In the genomic region with DNA sequence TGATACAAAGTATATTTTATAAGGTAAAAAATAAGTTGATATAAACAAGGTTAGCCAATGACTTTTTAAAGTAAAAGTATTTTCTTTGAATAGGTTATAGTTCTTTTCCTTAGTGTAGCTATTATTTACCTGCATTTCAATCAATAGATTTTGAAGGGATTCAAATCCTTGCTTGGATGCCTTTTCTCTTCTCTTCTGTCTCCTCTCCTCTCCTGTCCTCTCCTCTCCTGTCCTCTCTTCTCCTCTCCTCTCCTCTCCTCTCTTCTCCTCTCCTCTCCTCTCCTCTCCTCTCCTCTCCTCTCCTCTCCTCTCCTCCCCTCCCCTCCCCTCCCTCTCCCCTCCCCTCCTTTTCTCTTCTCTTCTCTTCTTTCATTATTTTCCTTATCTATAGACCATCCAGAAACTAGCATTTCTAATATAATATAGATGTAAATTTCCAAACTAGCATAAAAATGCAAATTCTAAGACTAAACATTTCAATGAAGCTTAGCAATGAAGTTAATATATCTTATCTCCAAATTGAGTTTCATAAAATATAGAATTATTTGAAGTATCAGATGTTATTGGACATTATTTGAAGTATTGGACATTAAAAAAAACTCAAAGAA, we compare ENCODE assay signal across 36 cellular contexts.
"Had no signal": no experiment of that assay in that cellular context is flagged by ENCODE, and none has a peak within 500 bp of the region (broad histone marks: within the 10 kb centered on the region; RNA-seq: fewer than 3 reads in every experiment).

No MANE protein-coding gene starts in this region.

- FAIRE-seq: astrocyte, TTC549 had no signal

- H3K4me3 Mint-ChIP-seq: activated B cell treated with CpG ODN at 0.5 μM for 24 hours; activated CD4-positive, alpha-beta memory T cell treated with anti-CD3 and anti-CD28 coated beads for 36 hours; activated CD4-positive, alpha-beta T cell treated with anti-CD3 and anti-CD28 coated beads, Interleukin-2, amount 10 ng/mL, durations not matched to agents 24 days and 14 days; activated CD8-positive, alpha-beta T cell treated with anti-CD3 and anti-CD28 coated beads for 36 hours; activated naive CD4-positive, alpha-beta T cell treated with anti-CD3 and anti-CD28 coated beads for 36 hours; activated naive CD8-positive, alpha-beta T cell treated with anti-CD3 and anti-CD28 coated beads for 36 hours; activated T-helper 1 cell treated with anti-CD3 and anti-CD28 coated beads, Interleukin-12 subunit alpha, Interleukin-12 subunit beta, Interleukin-2, Interleukin-4 antibody, amounts not matched to agents 30 ng/mL and 10 ng/mL and 1 ng/mL, durations not matched to agents 14 hours and 24 hours and 36 hours; activated T-helper 17 cell treated with anti-CD3 and anti-CD28 coated beads, Interleukin-2, amount 50 U/mL, for 72 hours; T-helper 1 cell treated with Interleukin-12 subunit alpha and Interleukin-12 subunit beta and Interleukin-4 antibody, amounts not matched to agents 30 μg/mL and 1 μg/mL, for 36 hours; T-helper 2 cell treated with Interferon-gamma antibody and Interleukin-4, amounts not matched to agents 5 μg/mL and 100 μg/mL, for 36 hours had no signal

- H3K27me3 ChIP-seq: adrenal gland, body of pancreas, brain microvascular endothelial cell, breast epithelium had no signal

- H3K27ac ChIP-seq: adrenal gland, body of pancreas, brain microvascular endothelial cell, breast epithelium, VCaP had no signal

- H3K27me3 Mint-ChIP-seq: activated CD4-positive, alpha-beta memory T cell treated with anti-CD3 and anti-CD28 coated beads for 36 hours; activated CD4-positive, alpha-beta T cell treated with anti-CD3 and anti-CD28 coated beads, Interleukin-2, amount 10 ng/mL, durations not matched to agents 24 days and 14 days; activated CD8-positive, alpha-beta T cell treated with anti-CD3 and anti-CD28 coated beads for 36 hours; activated naive CD8-positive, alpha-beta T cell treated with anti-CD3 and anti-CD28 coated beads for 36 hours; activated T-helper 17 cell treated with anti-CD3 and anti-CD28 coated beads, Interleukin-2, amount 50 U/mL, for 72 hours had no signal

- H3K36me3 Mint-ChIP-seq: activated CD4-positive, alpha-beta memory T cell treated with anti-CD3 and anti-CD28 coated beads for 36 hours had no signal

- DNase-seq: activated B cell treated with CpG ODN at 0.5 μM for 24 hours; activated CD4-positive, alpha-beta memory T cell treated with anti-CD3 and anti-CD28 coated beads for 36 hours; activated CD4-positive, alpha-beta T cell treated with anti-CD3 and anti-CD28 coated beads for 4 hours; activated CD4-positive, alpha-beta T cell treated with anti-CD3 and anti-CD28 coated beads, Interleukin-2, amount 10 ng/mL, durations not matched to agents 24 days and 14 days; activated CD4-positive, alpha-beta T cell treated with anti-CD3 and anti-CD28 coated beads, Interleukin-2, amount 50 U/mL, for 1 hour; activated CD4-positive, alpha-beta T cell treated with anti-CD3 and anti-CD28 coated beads, Interleukin-2, amount 50 U/mL, for 4 hours; activated CD4-positive, CD25-positive, alpha-beta regulatory T cell treated with anti-CD3 and anti-CD28 coated beads, Interleukin-2, amount 50 U/mL, for 72 hours; activated CD8-positive, alpha-beta memory T cell treated with anti-CD3 and anti-CD28 coated beads, Interleukin-2, amount 50 U/mL, for 4 hours; activated CD8-positive, alpha-beta T cell treated with anti-CD3 and anti-CD28 coated beads for 36 hours; activated effector memory CD4-positive, alpha-beta T cell treated with anti-CD3 and anti-CD28 coated beads, Interleukin-2, amount 50 U/mL, for 16 hours; activated gamma-delta T cell treated with Interleukin-2 at 50 U/mL for 16 hours; activated naive CD4-positive, alpha-beta T cell; activated naive CD4-positive, alpha-beta T cell treated with anti-CD3 and anti-CD28 coated beads for 36 hours; activated naive CD4-positive, alpha-beta T cell treated with anti-CD3 and anti-CD28 coated beads, Interleukin-2, amount 50 U/mL, for 16 hours; activated naive CD8-positive, alpha-beta T cell treated with anti-CD3 and anti-CD28 coated beads for 36 hours; activated T-cell treated with anti-CD3 and anti-CD28 coated beads for 4 hours; activated T-cell treated with anti-CD3 and anti-CD28 coated beads, Interleukin-2, amount 50 U/mL, for 1 hour; activated T-cell treated with anti-CD3 and anti-CD28 coated beads, Interleukin-2, amount 50 U/mL, for 48 hours; adrenal gland; amniotic stem cell; aorta; body of pancreas; brain microvascular endothelial cell; central memory CD4-positive, alpha-beta T cell; T-helper 1 cell; T-helper 2 cell; T-helper 9 cell had no signal

- H3K9me3 ChIP-seq: adrenal gland, body of pancreas, breast epithelium had no signal

- H3K9me3 Mint-ChIP-seq: activated B cell treated with CpG ODN at 0.5 μM for 24 hours; activated CD4-positive, alpha-beta memory T cell treated with anti-CD3 and anti-CD28 coated beads for 36 hours; activated CD8-positive, alpha-beta T cell treated with anti-CD3 and anti-CD28 coated beads for 36 hours; activated naive CD4-positive, alpha-beta T cell treated with anti-CD3 and anti-CD28 coated beads for 36 hours; activated naive CD4-positive, alpha-beta T cell treated with anti-CD3 and anti-CD28 coated beads, Interleukin-2, amount 50 U/mL, for 72 hours; activated T-helper 17 cell treated with anti-CD3 and anti-CD28 coated beads, Interleukin-2, amount 50 U/mL, for 72 hours; T-helper 2 cell treated with Interferon-gamma antibody and Interleukin-4, amounts not matched to agents 5 μg/mL and 100 μg/mL, for 36 hours had no signal

- H3K4me3 ChIP-seq: adrenal gland, body of pancreas, breast epithelium had no signal

- H3K36me3 ChIP-seq: adrenal gland, brain microvascular endothelial cell, breast epithelium had no signal

- H3K27ac Mint-ChIP-seq: activated B cell treated with CpG ODN at 0.5 μM for 24 hours; activated CD8-positive, alpha-beta T cell treated with anti-CD3 and anti-CD28 coated beads for 36 hours; activated naive CD4-positive, alpha-beta T cell treated with anti-CD3 and anti-CD28 coated beads for 36 hours; activated naive CD4-positive, alpha-beta T cell treated with anti-CD3 and anti-CD28 coated beads, Interleukin-2, amount 50 U/mL, for 72 hours; activated naive CD8-positive, alpha-beta T cell treated with anti-CD3 and anti-CD28 coated beads for 36 hours; activated T-helper 1 cell treated with anti-CD3 and anti-CD28 coated beads, Interleukin-12 subunit alpha, Interleukin-12 subunit beta, Interleukin-2, Interleukin-4 antibody, amounts not matched to agents 30 ng/mL and 10 ng/mL and 1 ng/mL, durations not matched to agents 14 hours and 24 hours and 36 hours; activated T-helper 17 cell treated with anti-CD3 and anti-CD28 coated beads, Interleukin-2, amount 50 U/mL, for 72 hours; T-helper 1 cell treated with Interleukin-12 subunit alpha and Interleukin-12 subunit beta and Interleukin-4 antibody, amounts not matched to agents 30 μg/mL and 1 μg/mL, for 36 hours; T-helper 2 cell treated with Interferon-gamma antibody and Interleukin-4, amounts not matched to agents 5 μg/mL and 100 μg/mL, for 36 hours had no signal

- ATAC-seq: activated CD8-positive, alpha-beta T cell treated with anti-CD3 and anti-CD28 coated beads for 36 hours; activated naive CD4-positive, alpha-beta T cell treated with anti-CD3 and anti-CD28 coated beads, Interleukin-2, amount 50 U/mL, for 72 hours; activated T-helper 17 cell treated with anti-CD3 and anti-CD28 coated beads, Interleukin-2, amount 50 U/mL, for 72 hours; body of pancreas had no signal

- H3K4me1 ChIP-seq: adrenal gland, body of pancreas, breast epithelium had no signal

- H3K4me1 Mint-ChIP-seq: activated B cell treated with CpG ODN at 0.5 μM for 24 hours had no signal
